In genomic region chr6:30265594-30265993, GRCh38 we compare ENCODE assay signal across 30 cellular contexts.
"Had no signal": no experiment of that assay in that cellular context is flagged by ENCODE, and none has a peak within 500 bp of the region (broad histone marks: within the 10 kb centered on the region; RNA-seq: fewer than 3 reads in every experiment).

No MANE protein-coding gene starts in this region.

- H3K36me3 ChIP-seq: lower lobe of right lung, neural progenitor cell, neutrophil, thyroid gland, transverse colon, upper lobe of right lung had no signal

- H3K9ac ChIP-seq: neural progenitor cell, parathyroid adenoma had no signal

- H3K27me3 ChIP-seq: testis, thyroid gland, upper lobe of right lung had no signal

- H3K4me3 ChIP-seq: lower lobe of right lung, neural progenitor cell, psoas muscle, skin epidermis, spleen, testis, thyroid gland, transverse colon, upper lobe of right lung had no signal

- H3K4me1 ChIP-seq: neural progenitor cell, parathyroid adenoma, psoas muscle, testis, transverse colon, upper lobe of right lung had no signal

- ATAC-seq: left cardiac atrium; left lobe of liver; left ventricle myocardium superior; lower lobe of right lung; natural killer cell; psoas muscle; sciatic nerve; stimulated activated memory B cell treated with anti-CD40 and anti-IgM and Interleukin-4, amounts not matched to agents 10 μg/mL and 1 μg/mL and 100 μg/mL, for 72 hours; stimulated activated naive CD8-positive, alpha-beta T cell treated with anti-CD3 and anti-CD28 coated beads, Interleukin-15, amount 100 ng/mL, for 72 hours; upper lobe of right lung had no signal

- DNase-seq: head of caudate nucleus; hippocampal formation; kidney glomerular epithelial cell; left cardiac atrium; left ventricle myocardium superior; lower lobe of right lung; mammary epithelial cell; mesenchymal stem cell; naive B cell; natural killer cell; nephron progenitor cell; occipital lobe; psoas muscle; spleen; stimulated activated CD4-positive, alpha-beta T cell treated with anti-CD3 and anti-CD28 coated beads, Interleukin-4, amount 100 ng/mL, for 24 hours; stimulated activated naive CD4-positive, alpha-beta T cell treated with Interleukin-2 at 50 U/mL for 16 hours; stimulated activated naive CD8-positive, alpha-beta T cell treated with anti-CD3 and anti-CD28 coated beads, Interleukin-15, amount 100 ng/mL, for 72 hours; testis; thyroid gland; transverse colon; upper lobe of right lung had no signal

- FAIRE-seq: urothelium cell line had no signal

- H2AFZ ChIP-seq: neural progenitor cell, parathyroid adenoma had no signal

- H3K79me2 ChIP-seq: parathyroid adenoma had no signal

- H3K4me3 Mint-ChIP-seq: mesothelial cell of epicardium; natural killer cell; nephron progenitor cell; neural progenitor cell; stimulated activated memory B cell treated with anti-CD40 and anti-IgM and Interleukin-4, amounts not matched to agents 10 μg/mL and 1 μg/mL and 100 μg/mL, for 72 hours; stimulated activated naive CD8-positive, alpha-beta T cell treated with anti-CD3 and anti-CD28 coated beads, Interleukin-15, amount 100 ng/mL, for 72 hours had no signal

- H3K9me3 ChIP-seq: lower lobe of right lung, neutrophil, psoas muscle, spleen, testis, thyroid gland, transverse colon, upper lobe of right lung had no signal

- H3K9me3 Mint-ChIP-seq: naive B cell; natural killer cell; stimulated activated memory B cell treated with anti-CD40 and anti-IgM and Interleukin-4, amounts not matched to agents 10 μg/mL and 1 μg/mL and 100 μg/mL, for 72 hours; stimulated activated naive CD8-positive, alpha-beta T cell treated with anti-CD3 and anti-CD28 coated beads, Interleukin-15, amount 100 ng/mL, for 72 hours had no signal

- H3K27ac ChIP-seq: lower lobe of right lung, neural progenitor cell, neutrophil, parathyroid adenoma, psoas muscle, skin epidermis, spleen, testis, thyroid gland, transverse colon, upper lobe of right lung had no signal

- H3K4me2 ChIP-seq: neural progenitor cell had no signal

- H3K27ac Mint-ChIP-seq: mesothelial cell of epicardium; natural killer cell; nephron progenitor cell; neural progenitor cell; stimulated activated memory B cell treated with anti-CD40 and anti-IgM and Interleukin-4, amounts not matched to agents 10 μg/mL and 1 μg/mL and 100 μg/mL, for 72 hours; stimulated activated naive CD8-positive, alpha-beta T cell treated with anti-CD3 and anti-CD28 coated beads, Interleukin-15, amount 100 ng/mL, for 72 hours had no signal

- H3K4me1 Mint-ChIP-seq: mesothelial cell of epicardium, natural killer cell, nephron progenitor cell, neural progenitor cell had no signal
